ENCODE assay signal across 8 cellular contexts in genomic region chr9:115591584-115591984, GRCh38.
DNase-seq lines count a peak whose midpoint lies in the region; ATAC-seq, FAIRE-seq and TF ChIP-seq lines count a peak whose summit lies in the region.

No MANE protein-coding gene starts in this region.

- H3K27ac Mint-ChIP-seq in MCF 10A (ENCODE audit: low read depth, unreplicated experiment) (peak overlapping the region; percentile 94), immature natural killer cell (no peak overlapping the region)

- H2BK20ac ChIP-seq in IMR-90 (ENCODE audit: low read depth, low read length): peak overlapping the region; percentile 85

- peak overlapping the region; percentile 89; the same call in 1 of the 2 replicates for H2AK5ac ChIP-seq in IMR-90 (ENCODE audit: low read depth, low read length)

- dilution Hi-C loops in IMR-90 (cut with HindIII; ENCODE audit: low sequenced_read_pairs, unreplicated experiment): no loop called here

- no peak overlapping the region for H3K4me3 ChIP-seq in IMR-90 (ENCODE audit: insufficient read depth, low read depth, low read length)

- POLR2A ChIA-PET in GM10248 (lab: Yijun Ruan, JAX) (no interaction called here), IMR-90 (lab: Charles Lee; ENCODE audit: unreplicated experiment) (no interaction called here), MCF 10A (lab: Yijun Ruan, JAX) (interaction anchor here (0.8 to 1.0 kb wide), 2 partner anchors 25 to 98 kb away, joined by 3 to 4 read pairs; no protein-coding TSS in a partner anchor)

- H3K36me3 ChIP-seq in IMR-90 (ENCODE audit: control insufficient read depth, insufficient read depth, low read length): no peaks in the 10 kb centered on the region

- TF ChIP-seq RAD21 in IMR-90 (IDR thresholded peaks at IDR 0.05; ENCODE audit: low read length): peak; percentile 100

- H2BK15ac ChIP-seq in IMR-90 (ENCODE audit: low read depth, low read length): peak overlapping the region; percentile 94; the same call in 2 of the 3 replicates

- H4K20me1 ChIP-seq in IMR-90 (ENCODE audit: insufficient read depth, low read length): no peaks in the 10 kb centered on the region

- no peak overlapping the region for H2AFZ ChIP-seq in IMR-90 (replicated peaks; ENCODE audit: low read length, poor library complexity)

- H2AK9ac ChIP-seq in IMR-90 (replicated peaks; ENCODE audit: low read depth, low read length, poor library complexity): no peak overlapping the region

- no peak overlapping the region for H3K23ac ChIP-seq in IMR-90 (ENCODE audit: low read depth, low read length)

- peak overlapping the region; percentile 67 for H3K14ac ChIP-seq in IMR-90 (replicated peaks; ENCODE audit: low read depth, low read length)

- DNase-seq in GM10248 (ENCODE audit: extremely low spot score) (peak; percentile 26), IMR-90 (peak; percentile 100), NCI-H82 treated with DMSO at 0.1 percent for 48 hours (lab: John Stamatoyannopoulos, UW; ENCODE audit: unreplicated experiment) (peak; percentile 36), MCF 10A (ENCODE audit: unreplicated experiment) (peak; percentile 98), superior temporal gyrus (ENCODE audit: extremely low spot score) (peak; percentile 82), immature natural killer cell (no peak)
- no peak for DNase-seq in stimulated activated naive CD4-positive, alpha-beta T cell (lab: John Stamatoyannopoulos, UW)

- peak overlapping the region; percentile 51; the same call in 1 of the 2 replicates for H3K56ac ChIP-seq in IMR-90 (ENCODE audit: extremely low read depth, insufficient read depth, low read length)

- BruUV-seq in IMR-90 (replicated peaks; lab: Mats Ljungman, UMichigan) (no TSS peak), MCF 10A (replicated peaks; lab: Mats Ljungman, UMichigan) (no TSS peak)

- H3K9ac ChIP-seq in IMR-90 (ENCODE audit: low read depth, low read length): peak overlapping the region; percentile 42; the same call in 1 of the 2 replicates

- peaks cover 24% of the 10 kb centered on the region for H3K4me1 ChIP-seq in IMR-90 (ENCODE audit: control insufficient read depth, insufficient read depth, low read length)

- peak overlapping the region; percentile 87 for H3K27ac ChIP-seq in IMR-90 (ENCODE audit: insufficient read depth, low read length)

- peak overlapping the region; percentile 43; the same call in 1 of the 2 replicates for H4K5ac ChIP-seq in IMR-90 (ENCODE audit: low read depth, low read length)

- H3K4me1 Mint-ChIP-seq in MCF 10A (ENCODE audit: insufficient read depth, unreplicated experiment) (peaks cover 45% of the 10 kb centered on the region), immature natural killer cell (no peaks in the 10 kb centered on the region)

- no peak overlapping the region for H3K4me3 Mint-ChIP-seq in MCF 10A (ENCODE audit: unreplicated experiment)
- H3K4me3 Mint-ChIP-seq in immature natural killer cell: no peak overlapping the region

- H3K27me3 Mint-ChIP-seq in MCF 10A (ENCODE audit: insufficient read depth, unreplicated experiment) (no peaks in the 10 kb centered on the region), immature natural killer cell (ENCODE audit: low read depth in 3 of 3) (peaks cover 0 to 5% (median 2%) of the 10 kb centered on the region in 3 donors)

- peak overlapping the region; percentile 96 for H3K4ac ChIP-seq in IMR-90 (ENCODE audit: low read depth, low read length)

- intact Hi-C loops in IMR-90 (cut with micrococcal nuclease): loop anchor here (1.0 to 10.0 kb wide), 11 partner anchors 166 to 1271 kb away; no protein-coding TSS in a partner anchor
- intact Hi-C loops in MCF 10A (cut with micrococcal nuclease): loop anchor here (1.0 to 2.0 kb wide), 8 partner anchors 103 to 1070 kb away; partner anchors contain the start of gene PAPPA

- in situ Hi-C loops in IMR-90 (cut with MboI; ENCODE audit: low sequenced_read_pairs): loop anchor here (5.0 to 25.0 kb wide), 6 partner anchors 263 to 1271 kb away; partner anchors contain the start of gene PAPPA

- peak overlapping the region; percentile 93 for H4K91ac ChIP-seq in IMR-90 (ENCODE audit: insufficient read depth, low read depth, low read length)

- no peaks in the 10 kb centered on the region for H3K79me1 ChIP-seq in IMR-90 (ENCODE audit: low read depth in 1 of 2, low read length in 2 of 2)

- H3K9me3 Mint-ChIP-seq in MCF 10A (ENCODE audit: unreplicated experiment) (no peaks in the 10 kb centered on the region), immature natural killer cell (peaks cover 0 to 3% (median 0%) of the 10 kb centered on the region in 6 donors)

- peaks cover 2% of the 10 kb centered on the region; the same call in 1 of the 2 replicates for H3K9me3 ChIP-seq in IMR-90 (ENCODE audit: control insufficient read depth, insufficient read depth, low read length)

- WGBS in IMR-90 (ENCODE audit: extremely low coverage in 2 of 2, insufficient read length in 1 of 2), 2 experiments: no CpG with 5 or more reads among the region's 4 CpGs

- H3K4me2 ChIP-seq in IMR-90 (ENCODE audit: low read depth, low read length): no peak overlapping the region

- no peaks in the 10 kb centered on the region for H3K27me3 ChIP-seq in IMR-90 (ENCODE audit: control insufficient read depth, insufficient read depth, low read length)

- peak overlapping the region; percentile 92 for H2BK5ac ChIP-seq in IMR-90 (ENCODE audit: low read depth, low read length, poor library complexity, severe bottlenecking)

- H3K36me3 Mint-ChIP-seq in MCF 10A (ENCODE audit: insufficient read depth, unreplicated experiment): peaks cover 6% of the 10 kb centered on the region
- H3K36me3 Mint-ChIP-seq in immature natural killer cell: no peaks in the 10 kb centered on the region

- FAIRE-seq in islet of Langerhans (lab: Jason Lieb, UNC): peak; percentile 99

- peak overlapping the region; percentile 55 for H3K18ac ChIP-seq in IMR-90 (ENCODE audit: low read depth, low read length)

- CTCF ChIA-PET in GM10248 (lab: Yijun Ruan, JAX): interaction anchor here (1.2 to 3.6 kb wide), 6 partner anchors 8 to 1263 kb away, joined by 3 to 27 read pairs (median 10); no protein-coding TSS in a partner anchor
- CTCF ChIA-PET in IMR-90 (lab: Yijun Ruan, JAX): interaction anchor here (0.6 to 1.6 kb wide), 7 partner anchors 52 to 980 kb away, joined by 3 to 5 read pairs (median 3); no protein-coding TSS in a partner anchor
- CTCF ChIA-PET in MCF 10A (lab: Yijun Ruan, JAX): interaction anchor here (0.6 to 10.9 kb wide), 39 partner anchors 8 to 1092 kb away, joined by 3 to 169 read pairs (median 6); partner anchors contain the start of gene PAPPA

- peaks cover 5% of the 10 kb centered on the region; the same call in 1 of the 2 replicates for H3K9me1 ChIP-seq in IMR-90 (ENCODE audit: insufficient read depth, low read length)

- peak; percentile 61 for ATAC-seq in IMR-90 (ENCODE audit: low read depth)

- H4K8ac ChIP-seq in IMR-90 (ENCODE audit: low read depth in 2 of 2, low read length in 2 of 2): peak overlapping the region; percentile 21 to 83; a peak in 3 of 4 replicates

- H2BK120ac ChIP-seq in IMR-90 (ENCODE audit: low read depth, low read length): peak overlapping the region; percentile 94

- TF ChIP-seq CTCF in GM10248 (IDR thresholded peaks at IDR 0.05; ENCODE audit: control extremely low read depth, extremely low read depth, low read depth, missing control alignments): peak; percentile 38
- TF ChIP-seq CTCF in IMR-90 (conservative IDR thresholded peaks at IDR 0.05; ENCODE audit: low read depth, low read length): peak; percentile 96
- peak; percentile 82 for TF ChIP-seq CTCF in MCF 10A (IDR thresholded peaks at IDR 0.05; ENCODE audit: unreplicated experiment)

- TF ChIP-seq POLR2A in IMR-90 (IDR thresholded peaks at IDR 0.05; ENCODE audit: low read depth, low read length): peak; percentile 65

TF ChIP-seq in IMR-90, 13 proteins besides CTCF, POLR2A, EP300 and RAD21:
- TF ChIP-seq BHLHE40 (IDR thresholded peaks at IDR 0.05; ENCODE audit: low read depth, low read length) (peak; percentile 78), SMC3 (IDR thresholded peaks at IDR 0.05; ENCODE audit: low read depth, low read length) (peak; percentile 86), MXI1 (IDR thresholded peaks at IDR 0.05; ENCODE audit: borderline replicate concordance, low read depth, low read length) (no peak), NFE2L2 (IDR thresholded peaks at IDR 0.05; ENCODE audit: low read depth, low read length) (0 out of 2 replicates have a peak, but pooled peaks have one; percentile 6), RCOR1 (IDR thresholded peaks at IDR 0.05; ENCODE audit: insufficient replicate concordance, low read length) (peak; percentile 90), MAZ (IDR thresholded peaks at IDR 0.05; ENCODE audit: borderline replicate concordance, low read depth, low read length) (0 out of 2 replicates have a peak, but pooled peaks have one; percentile 23), CHD1 (IDR thresholded peaks at IDR 0.05; ENCODE audit: low read depth, low read length) (no peak; the same call in 1 of the 2 replicates), CEBPB (IDR thresholded peaks at IDR 0.05; ENCODE audit: low read depth, low read length) (peak; percentile 83), MAFK (IDR thresholded peaks at IDR 0.05; ENCODE audit: low read depth, low read length) (no peak; the same call in 1 of the 2 replicates), ELK1 (IDR thresholded peaks at IDR 0.05; ENCODE audit: borderline replicate concordance, low read depth, low read length) (no peak), RFX5 (IDR thresholded peaks at IDR 0.05; ENCODE audit: low read depth, low read length) (no peak), FOS (IDR thresholded peaks at IDR 0.05; ENCODE audit: low read depth, low read length) (peak; percentile 87)

Comparison
In these comparisons a context has a peak if more than half of its experiments do, and no peak if none do; other contexts are left out.
1. DNase-seq: peak in GM10248 (single experiment), IMR-90 (single experiment), NCI-H82 treated with DMSO at 0.1 percent for 48 hours (single experiment), MCF 10A (single experiment) and superior temporal gyrus (single experiment); none in stimulated activated naive CD4-positive, alpha-beta T cell (0 of 6) and immature natural killer cell (0 of 3).
2. CTCF ChIP-seq: peak in every context shown above with its lines; median percentile 96 in IMR-90; 82 in MCF 10A; 38 in GM10248.